Comparison of ENCODE assay signal across 9 cellular contexts in the genomic region with DNA sequence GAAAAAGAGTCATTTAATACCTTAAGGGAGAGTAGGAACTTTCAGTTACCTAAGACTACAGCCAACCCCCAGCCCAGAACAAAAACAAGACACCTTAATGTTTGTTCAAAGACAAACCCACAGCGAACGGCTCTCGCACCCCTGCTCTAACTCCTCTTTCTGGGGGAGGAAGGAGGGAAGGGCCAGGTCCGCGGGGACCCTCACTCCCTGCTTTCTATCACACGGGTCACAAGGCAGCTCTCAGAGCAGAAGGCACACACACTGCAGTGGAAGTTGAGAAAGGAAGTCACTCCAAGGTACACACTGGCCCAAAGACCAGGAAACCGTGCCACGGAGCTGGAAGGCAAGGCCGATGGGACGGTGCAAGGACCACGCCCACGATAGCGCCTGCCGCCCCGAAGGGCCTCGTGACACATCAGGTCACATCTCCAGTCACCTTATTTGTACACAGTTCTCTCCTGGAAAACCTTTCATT.
DNase-seq lines count a peak whose midpoint lies in the region; ATAC-seq and TF ChIP-seq lines count a peak whose summit lies in the region.
"Had no signal": no experiment of that assay in that cellular context is flagged by ENCODE, and none has a peak within 500 bp of the region (broad histone marks: within the 10 kb centered on the region; RNA-seq: fewer than 3 reads in every experiment).

No MANE protein-coding gene starts in this region.

- H3K4me1 ChIP-seq in DOHH2 (ENCODE audit: control insufficient read depth, low read length) (peaks cover 68% of the 10 kb centered on the region), MM.1S (ENCODE audit: low read length) (no peaks in the 10 kb centered on the region)
- H3K4me1 ChIP-seq in effector memory CD4-positive, alpha-beta T cell (ENCODE audit: control insufficient read depth, insufficient read depth, low read length, poor library complexity, severe bottlenecking), result peaks cover 4% of the 10 kb centered on the region

- H3K36me3 ChIP-seq in DOHH2 (ENCODE audit: control insufficient read depth, low read length) (peaks cover 83% of the 10 kb centered on the region), MM.1S (replicated peaks; ENCODE audit: insufficient read depth, low read length) (peaks cover 23% of the 10 kb centered on the region)
- H3K36me3 ChIP-seq in effector memory CD4-positive, alpha-beta T cell (ENCODE audit: control insufficient read depth, insufficient read depth, low read length), result peaks cover 55% of the 10 kb centered on the region

- H3K27me3 ChIP-seq in DOHH2 (ENCODE audit: control insufficient read depth, low read length) (no peaks in the 10 kb centered on the region), MM.1S (replicated peaks; ENCODE audit: insufficient read depth, low read length) (no peaks in the 10 kb centered on the region)
- H3K27me3 ChIP-seq in effector memory CD4-positive, alpha-beta T cell (replicated peaks; ENCODE audit: control insufficient read depth, insufficient read depth, low read length, poor library complexity, severe bottlenecking), result no peaks in the 10 kb centered on the region

- H3K9me2 ChIP-seq in DOHH2 (replicated peaks; ENCODE audit: control insufficient read depth, low read length), result no peaks in the 10 kb centered on the region
- no peaks in the 10 kb centered on the region for H3K9me2 ChIP-seq in MM.1S (replicated peaks; ENCODE audit: insufficient read depth, low read length)

- H3K79me2 ChIP-seq in DOHH2 (ENCODE audit: control insufficient read depth, low read length) (no peaks in the 10 kb centered on the region), MM.1S (ENCODE audit: low read length) (peaks cover 12% of the 10 kb centered on the region; the same call in 1 of the 2 replicates)

- no peaks in the 10 kb centered on the region for H3K9me3 ChIP-seq in DOHH2 (ENCODE audit: control insufficient read depth, insufficient read depth, low read length)
- H3K9me3 ChIP-seq in effector memory CD4-positive, alpha-beta T cell (ENCODE audit: control insufficient read depth, low read length), result no peaks in the 10 kb centered on the region
- no peaks in the 10 kb centered on the region for H3K9me3 ChIP-seq in MM.1S (replicated peaks; ENCODE audit: insufficient read depth, low read length)

- no peak overlapping the region for H3K9ac ChIP-seq in MM.1S (ENCODE audit: low read length)

- H3K27ac ChIP-seq in DOHH2 (ENCODE audit: low read depth, low read length) (peak overlapping the region; percentile 78), MM.1S (ENCODE audit: low read length) (no peak overlapping the region)
- H3K27ac ChIP-seq in effector memory CD4-positive, alpha-beta T cell (ENCODE audit: insufficient read depth, low read length, poor library complexity, severe bottlenecking), result peak overlapping the region; percentile 53

- peak overlapping the region; percentile 58 for H3K4me2 ChIP-seq in DOHH2 (ENCODE audit: low read length)
- no peak overlapping the region for H3K4me2 ChIP-seq in MM.1S (ENCODE audit: low read depth, low read length)

- H3K4me3 ChIP-seq in DOHH2 (ENCODE audit: low read length), result peak overlapping the region; percentile 35
- H3K4me3 ChIP-seq in effector memory CD4-positive, alpha-beta T cell (ENCODE audit: insufficient read depth, low read depth, low read length, poor library complexity, severe bottlenecking), result no peak overlapping the region
- no peak overlapping the region for H3K4me3 ChIP-seq in MM.1S (ENCODE audit: low read length)
- H3K4me3 ChIP-seq: lung had no signal

- DNase-seq in effector memory CD4-positive, alpha-beta T cell, result no peak
- DNase-seq in NCI-H2081 treated with DMSO at 0.1 percent for 48 hours (lab: John Stamatoyannopoulos, UW), result no peak
- no peak for DNase-seq in MM.1S
- no peak for DNase-seq in activated CD8-positive, alpha-beta memory T cell treated with anti-CD3 and anti-CD28 coated beads, Interleukin-2, amount 50 U/mL, for 4 hours
- no peak for DNase-seq in islet precursor cell

- H2AFZ ChIP-seq in MM.1S (ENCODE audit: low read length), result no peak overlapping the region

- H3F3A ChIP-seq in DOHH2 (ENCODE audit: control insufficient read depth, insufficient read depth) (peaks cover 23% of the 10 kb centered on the region), MM.1S (ENCODE audit: insufficient read depth, low read length) (no peaks in the 10 kb centered on the region; the same call in 1 of the 2 replicates)

- no peak for TF ChIP-seq CTCF in DOHH2 (IDR thresholded peaks at IDR 0.05; ENCODE audit: low read depth, low read length, poor library complexity, severe bottlenecking)
- TF ChIP-seq CTCF in MM.1S (IDR thresholded peaks at IDR 0.05; ENCODE audit: low read length), result no peak

- H4K20me1 ChIP-seq in DOHH2 (ENCODE audit: control insufficient read depth, insufficient read depth, low read depth, low read length) (0 out of 2 replicates have a peak, but pooled peaks cover 6% of the 10 kb centered on the region), MM.1S (ENCODE audit: insufficient read depth, low read length) (no peaks in the 10 kb centered on the region)

- ATAC-seq in GM19372 (IDR thresholded peaks at IDR 0.05; ENCODE audit: low read depth, unreplicated experiment), result peak; percentile 22
- peak; percentile 23 for ATAC-seq in HG03103 (IDR thresholded peaks at IDR 0.05; ENCODE audit: low read depth, unreplicated experiment)
